ENCODE assay signal across 15 cellular contexts in genomic region chr14:89870335-89870734, GRCh38.
"Had no signal": no experiment of that assay in that cellular context is flagged by ENCODE, and none has a peak within 500 bp of the region (broad histone marks: within the 10 kb centered on the region; RNA-seq: fewer than 3 reads in every experiment).

No MANE protein-coding gene starts in this region.

- DNase-seq: activated CD4-positive, alpha-beta memory T cell treated with anti-CD3 and anti-CD28 coated beads for 36 hours; activated CD4-positive, CD25-positive, alpha-beta regulatory T cell treated with anti-CD3 and anti-CD28 coated beads, Interleukin-2, amount 50 U/mL, for 72 hours; activated naive CD4-positive, alpha-beta T cell; activated T-cell treated with anti-CD3 and anti-CD28 coated beads, Interleukin-2, amount 50 U/mL, for 1 hour; cortex of kidney; left ventricle myocardium inferior; mucosa of descending colon; naive B cell; retina; stimulated activated naive CD4-positive, alpha-beta T cell treated with Interleukin-2 at 50 U/mL for 16 hours; T1000; tibial artery had no signal

- H3K4me1 ChIP-seq: esophagus muscularis mucosa, left ventricle myocardium inferior, tibial artery had no signal

- H3K27ac ChIP-seq: esophagus muscularis mucosa, left ventricle myocardium inferior, tibial artery, VCaP had no signal

- H3K9me3 ChIP-seq: esophagus muscularis mucosa, tibial artery had no signal

- H3K36me3 ChIP-seq: esophagus muscularis mucosa, tibial artery had no signal

- H3K4me3 ChIP-seq: esophagus muscularis mucosa, left ventricle myocardium inferior, mucosa of descending colon, tibial artery had no signal

- ATAC-seq: activated T-helper 17 cell treated with anti-CD3 and anti-CD28 coated beads, Interleukin-2, amount 50 U/mL, for 72 hours; mucosa of descending colon had no signal

- H3K27me3 ChIP-seq: esophagus muscularis mucosa, tibial artery had no signal
